In genomic region chr19:30000862-30001261, GRCh38 we compare ENCODE assay signal across 15 cellular contexts. TPM values are rescaled to one million over a fixed set of nuclear protein-coding genes. Genes with fewer than 3 reads are reported as not detected.
DNase-seq lines count a peak whose midpoint lies in the region; ATAC-seq and TF ChIP-seq lines count a peak whose summit lies in the region.
"Had no signal": no experiment of that assay in that cellular context is flagged by ENCODE, and none has a peak within 500 bp of the region (broad histone marks: within the 10 kb centered on the region; RNA-seq: fewer than 3 reads in every experiment).

No MANE protein-coding gene starts in this region.

- H3K4me3 ChIP-seq in OCI-LY3 (ENCODE audit: low read length), result no peak overlapping the region
- H3K4me3 ChIP-seq in hepatocyte, result no peak overlapping the region

- H3K4me2 ChIP-seq in OCI-LY3 (ENCODE audit: low read length) (peak overlapping the region; percentile 9; the same call in 1 of the 2 replicates), hepatocyte (peak overlapping the region; percentile 5)

- H3K36me3 Mint-ChIP-seq in activated T-cell treated with anti-CD3 and anti-CD28 coated beads, Interleukin-2, amount 50 U/mL, for 72 hours (ENCODE audit: insufficient read depth in 2 of 2), result peaks cover 20 to 56% of the 10 kb centered on the region in 2 donors
- H3K36me3 Mint-ChIP-seq in activated T-cell treated with anti-CD3 and anti-CD28 coated beads, Interleukin-2, amount 50 U/mL, for 4 hours (ENCODE audit: insufficient read depth), result peaks cover 53% of the 10 kb centered on the region

- H4K20me1 ChIP-seq in OCI-LY3 (ENCODE audit: insufficient read depth, low read length) (peaks cover 49% of the 10 kb centered on the region), hepatocyte (ENCODE audit: insufficient read depth, poor library complexity, severe bottlenecking) (peaks cover 3% of the 10 kb centered on the region)

- H3K9me3 ChIP-seq in OCI-LY3 (ENCODE audit: insufficient read depth, low read length), result no peaks in the 10 kb centered on the region
- H3K9me3 ChIP-seq in hepatocyte (ENCODE audit: low read depth), result peaks cover 19% of the 10 kb centered on the region
- H3K9me3 ChIP-seq: BE2C had no signal

- peaks cover 51% of the 10 kb centered on the region; the same call in 1 of the 2 replicates for H3K79me2 ChIP-seq in OCI-LY3 (ENCODE audit: low read length)
- H3K79me2 ChIP-seq in hepatocyte, result peaks cover 84% of the 10 kb centered on the region

- H2AFZ ChIP-seq in OCI-LY3 (ENCODE audit: low read depth, low read length), result no peak overlapping the region
- no peak overlapping the region for H2AFZ ChIP-seq in hepatocyte

- H3K27ac ChIP-seq in OCI-LY3 (ENCODE audit: low read length) (no peak overlapping the region), hepatocyte (no peak overlapping the region)
- H3K27ac ChIP-seq: C4-2B had no signal

- TF ChIP-seq CTCF in OCI-LY3 (IDR thresholded peaks at IDR 0.05; ENCODE audit: low read depth, low read length) (no peak), hepatocyte (IDR thresholded peaks at IDR 0.05; ENCODE audit: poor library complexity) (no peak)

- no peaks in the 10 kb centered on the region for H3K27me3 Mint-ChIP-seq in activated T-cell treated with anti-CD3 and anti-CD28 coated beads, Interleukin-2, amount 50 U/mL, for 72 hours (ENCODE audit: low read depth)
- H3K27me3 Mint-ChIP-seq in activated T-cell treated with anti-CD3 and anti-CD28 coated beads, Interleukin-2, amount 50 U/mL, for 4 hours (ENCODE audit: low read depth), result no peaks in the 10 kb centered on the region
- H3K27me3 Mint-ChIP-seq: CD4-positive, alpha-beta memory T cell had no signal

- no peak overlapping the region for H3K9ac ChIP-seq in OCI-LY3 (ENCODE audit: low read length)

- H3K4me1 ChIP-seq in OCI-LY3 (ENCODE audit: low read length) (peaks cover 14% of the 10 kb centered on the region), hepatocyte (ENCODE audit: insufficient read depth) (no peaks in the 10 kb centered on the region)

- no peaks in the 10 kb centered on the region for H3K9me2 ChIP-seq in hepatocyte (replicated peaks; ENCODE audit: insufficient read depth)

- DNase-seq in activated T-cell treated with anti-CD3 and anti-CD28 coated beads, Interleukin-2, amount 50 U/mL, for 72 hours, result no peak
- no peak for DNase-seq in activated T-cell treated with anti-CD3 and anti-CD28 coated beads, Interleukin-2, amount 50 U/mL, for 4 hours
- DNase-seq in hepatocyte (ENCODE audit: low spot score) (no peak), islet precursor cell (no peak)
- no peak for DNase-seq in effector CD4-positive, alpha-beta T cell
- DNase-seq: BE2C; CD4-positive, alpha-beta memory T cell; DMS153; DMS79 treated with DMSO at 0.1 percent for 48 hours; EL; IMR-90 had no signal

- H3K27ac Mint-ChIP-seq in activated T-cell treated with anti-CD3 and anti-CD28 coated beads, Interleukin-2, amount 50 U/mL, for 72 hours, result peak overlapping the region; percentile 57

- peaks cover 46% of the 10 kb centered on the region for H3K4me1 Mint-ChIP-seq in activated T-cell treated with anti-CD3 and anti-CD28 coated beads, Interleukin-2, amount 50 U/mL, for 72 hours (ENCODE audit: low read depth)
- peaks cover 68% of the 10 kb centered on the region for H3K4me1 Mint-ChIP-seq in activated T-cell treated with anti-CD3 and anti-CD28 coated beads, Interleukin-2, amount 50 U/mL, for 4 hours (ENCODE audit: low read depth)

- H3K36me3 ChIP-seq in OCI-LY3 (replicated peaks; ENCODE audit: low read depth, low read length) (peaks cover 25% of the 10 kb centered on the region), hepatocyte (replicated peaks; ENCODE audit: insufficient read depth, low read depth) (no peaks in the 10 kb centered on the region)
- H3K36me3 ChIP-seq: BE2C had no signal

- no peak overlapping the region for H3K4me3 Mint-ChIP-seq in activated T-cell treated with anti-CD3 and anti-CD28 coated beads, Interleukin-2, amount 50 U/mL, for 72 hours
- no peak overlapping the region for H3K4me3 Mint-ChIP-seq in activated T-cell treated with anti-CD3 and anti-CD28 coated beads, Interleukin-2, amount 50 U/mL, for 4 hours

- peaks cover 7 to 13% of the 10 kb centered on the region in 2 donors for H3K9me3 Mint-ChIP-seq in activated T-cell treated with anti-CD3 and anti-CD28 coated beads, Interleukin-2, amount 50 U/mL, for 72 hours
- H3K9me3 Mint-ChIP-seq in activated T-cell treated with anti-CD3 and anti-CD28 coated beads, Interleukin-2, amount 50 U/mL, for 4 hours, result peaks cover 24% of the 10 kb centered on the region

- H3K27me3 ChIP-seq in OCI-LY3 (ENCODE audit: low read depth, low read length) (no peaks in the 10 kb centered on the region), hepatocyte (no peaks in the 10 kb centered on the region)
- H3K27me3 ChIP-seq: BE2C had no signal

- 78% methylated on average over 1 of the region's 1 CpG for WGBS in hepatocyte (ENCODE audit: low lambda C conversion rate, missing lambda C conversion rate)

- no peak for ATAC-seq in activated T-cell treated with anti-CD3 and anti-CD28 coated beads, Interleukin-2, amount 50 U/mL, for 72 hours (replicated peaks in 1 of 2)
- no peak for ATAC-seq in activated T-cell treated with anti-CD3 and anti-CD28 coated beads, Interleukin-2, amount 50 U/mL, for 4 hours
- no peak for ATAC-seq in HG02678 (IDR thresholded peaks at IDR 0.05; ENCODE audit: unreplicated experiment)
- ATAC-seq: HCT116 had no signal

RNA-seq across cellular contexts. Expression of gene URI1, which starts 58.8 kb away (rescaled TPM):
- total RNA-seq in activated T-cell treated with anti-CD3 and anti-CD28 coated beads, Interleukin-2, amount 50 U/mL, for 72 hours, result 10 to 100 TPM; 63.6 to 74.6 TPM
- 10 to 100 TPM; 69.5 to 80.5 (median 77.8) TPM for total RNA-seq in activated T-cell treated with anti-CD3 and anti-CD28 coated beads, Interleukin-2, amount 50 U/mL, for 4 hours
- total RNA-seq in hepatocyte, result 63.6 and 66.7 TPM in 2 replicates
- 49.6 and 50.0 TPM in 2 replicates for polyA plus RNA-seq in hepatocyte
